8 cellular contexts compared by ENCODE assay signal in the genomic region with DNA sequence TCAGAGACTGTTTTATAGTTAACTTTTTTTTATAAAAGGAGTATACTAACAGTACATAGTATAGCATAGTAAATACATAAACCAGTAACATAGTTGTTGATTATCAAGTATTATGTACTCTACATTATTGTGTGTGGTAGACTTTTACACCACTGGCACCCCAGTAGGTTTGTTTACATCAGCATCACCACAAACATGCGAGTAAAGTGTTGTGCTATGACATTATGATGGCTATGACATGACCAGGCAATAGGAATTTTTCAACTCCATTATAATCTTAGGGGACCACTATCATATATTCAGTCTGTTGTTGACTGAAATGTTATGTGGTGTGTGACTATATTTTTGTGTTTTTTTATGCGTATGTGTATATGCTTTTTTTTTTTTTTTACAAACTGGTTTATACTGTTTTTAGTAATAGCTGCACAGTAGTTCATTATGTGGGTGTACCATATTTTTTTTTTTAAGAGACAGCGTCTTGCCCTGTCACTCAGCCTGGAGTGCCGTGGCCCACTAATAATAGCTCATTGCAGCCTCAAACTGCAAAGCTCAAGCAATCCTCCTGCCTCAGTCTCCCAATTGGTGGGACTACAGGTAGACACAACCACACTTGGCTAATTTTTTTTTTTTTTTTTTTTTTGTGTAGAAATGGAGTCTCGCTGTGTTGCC. TPM values are rescaled to one million over a fixed set of nuclear protein-coding genes. Genes with fewer than 3 reads are reported as not detected.
DNase-seq lines count a peak whose midpoint lies in the region; ATAC-seq and TF ChIP-seq lines count a peak whose summit lies in the region.

No MANE protein-coding gene starts in this region.

- no peak for TF ChIP-seq CTCF in epithelial cell of proximal tubule (conservative IDR thresholded peaks at IDR 0.05; ENCODE audit: low read depth, low read length)
- no peak for TF ChIP-seq CTCF in psoas muscle (IDR thresholded peaks at IDR 0.05)

- peak; percentile 52 for DNase-seq in ELR (ENCODE audit: low read depth)
- peak; percentile 44 for DNase-seq in RKO (ENCODE audit: low spot score)
- DNase-seq in epithelial cell of proximal tubule (ENCODE audit: low read depth), result no peak
- no peak for DNase-seq in psoas muscle
- DNase-seq in RPMI8226, result no peak

- H3K4me3 ChIP-seq in epithelial cell of proximal tubule (ENCODE audit: low read depth, low read length) (peak overlapping the region; percentile 95), psoas muscle (peak overlapping the region; percentile 91)

- H3K27me3 ChIP-seq in psoas muscle (ENCODE audit: insufficient read depth in 3 of 3, low read length in 2 of 3), result no peaks in the 10 kb centered on the region

- ATAC-seq in psoas muscle, result no peak
- no peak for ATAC-seq in HG03196 (IDR thresholded peaks at IDR 0.05; ENCODE audit: unreplicated experiment)
- no peak for ATAC-seq in GM21526 (IDR thresholded peaks at IDR 0.05; ENCODE audit: low FRiP score, unreplicated experiment)
- ATAC-seq in HG03045 (IDR thresholded peaks at IDR 0.05; ENCODE audit: unreplicated experiment), result no peak

- intact Hi-C loops in psoas muscle (cut with DNase I), result loop anchor here (10.0 kb wide), 3 partner anchors 283 to 1037 kb away; no protein-coding TSS in a partner anchor

- WGBS in psoas muscle, 3 donors, result 60 to 68% (median 63%) methylated on average over 5 of the region's 5 CpGs

- no peaks in the 10 kb centered on the region for H3K9me3 ChIP-seq in psoas muscle

- peak overlapping the region; percentile 99 for H3K27ac ChIP-seq in psoas muscle

- H3K4me1 ChIP-seq in psoas muscle, result peaks cover 15% of the 10 kb centered on the region

- H3K36me3 ChIP-seq in psoas muscle (ENCODE audit: insufficient read depth in 1 of 2, low read depth in 1 of 2), result peaks cover 0 to 41% of the 10 kb centered on the region in 2 donors

RNA-seq across cellular contexts. Expression of a gene that starts 1.9 kb away (rescaled TPM):
- total RNA-seq in epithelial cell of proximal tubule (16.1 and 19.2 TPM in 2 replicates), psoas muscle (10 to 100 TPM; 22.4 to 42.7 (median 27.3) TPM)
- 10 to 100 TPM; 15.2 to 28.0 (median 20.5) TPM for polyA plus RNA-seq in psoas muscle

Comparison
In these comparisons a context has a peak if more than half of its experiments do, and no peak if none do; other contexts are left out.
1. DNase-seq: peak in ELR (single experiment) and RKO (single experiment); none in epithelial cell of proximal tubule (single experiment), psoas muscle (0 of 2) and RPMI8226 (single experiment).